ENCODE assay signal across 34 cellular contexts in the genomic region with DNA sequence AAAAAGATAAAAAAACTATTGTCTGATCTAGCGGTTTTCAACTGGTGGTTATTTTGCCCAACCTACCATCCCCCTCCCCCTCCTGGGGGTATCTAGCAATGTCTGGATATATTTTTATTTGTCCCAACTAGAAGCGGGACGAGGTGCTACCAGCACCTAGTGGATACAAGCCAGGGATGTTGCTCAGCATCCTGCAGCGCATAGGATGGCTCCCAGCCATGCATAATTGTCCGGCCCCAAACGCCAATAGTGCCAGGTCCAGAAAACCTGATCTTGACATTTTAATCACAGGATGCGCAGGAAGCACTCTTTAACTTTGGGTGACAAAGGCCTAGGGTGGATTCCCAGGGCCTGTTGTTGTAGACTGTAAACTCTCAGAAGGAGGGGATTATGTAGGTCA.
"Had no signal": no experiment of that assay in that cellular context is flagged by ENCODE, and none has a peak within 500 bp of the region (broad histone marks: within the 10 kb centered on the region; RNA-seq: fewer than 3 reads in every experiment).

No MANE protein-coding gene starts in this region.

- H3K9me3 ChIP-seq: MG63 had no signal

- H3K4me3 ChIP-seq: MG63 had no signal

- H3K9ac ChIP-seq: KMS-11 had no signal

- H3K27me3 ChIP-seq: MG63 had no signal

- H3K27ac ChIP-seq: KMS-11 had no signal

- H3K36me3 ChIP-seq: MG63 had no signal

- H3K4me2 ChIP-seq: KMS-11 had no signal

- DNase-seq: Karpas-422, Kasumi-1, MG63, MM.1S, MV-4-11, NCI-H1048, NCI-H1092, NCI-H1092 treated with DMSO at 0.1 percent for 48 hours, NCI-H1105, NCI-H1105 treated with DMSO at 0.1 percent for 48 hours, NCI-H1417, NCI-H1417 treated with DMSO at 0.1 percent for 48 hours, NCI-H1436, NCI-H1436 treated with DMSO at 0.1 percent for 48 hours, NCI-H146, NCI-H1694, NCI-H1694 treated with DMSO at 0.1 percent for 48 hours, NCI-H187, NCI-H187 treated with DMSO at 0.1 percent for 48 hours, NCI-H1930, NCI-H2029, NCI-H2029 treated with DMSO at 0.1 percent for 48 hours, NCI-H2081, NCI-H2081 treated with DMSO at 0.1 percent for 48 hours, NCI-H2107, NCI-H2171, NCI-H2171 treated with DMSO at 0.1 percent for 48 hours, NCI-H2227 treated with DMSO at 0.1 percent for 48 hours, NCI-H226, NCI-H345, NCI-H446, NCI-H446 treated with DMSO at 0.1 percent for 48 hours, NCI-H510A had no signal
